37 cellular contexts compared by ENCODE assay signal in genomic region chr11:3346587-3346986, GRCh38.
"Had no signal": no experiment of that assay in that cellular context is flagged by ENCODE, and none has a peak within 500 bp of the region (broad histone marks: within the 10 kb centered on the region; RNA-seq: fewer than 3 reads in every experiment).

No MANE protein-coding gene starts in this region.

- DNase-seq: activated effector memory CD4-positive, alpha-beta T cell treated with anti-CD3 and anti-CD28 coated beads, Interleukin-2, amount 50 U/mL, for 16 hours; activated effector memory CD4-positive, alpha-beta T cell treated with Interleukin-2 at 50 U/mL for 16 hours; activated gamma-delta T cell; activated gamma-delta T cell treated with Interleukin-2 at 50 U/mL for 16 hours; activated naive CD4-positive, alpha-beta T cell; activated naive CD4-positive, alpha-beta T cell treated with anti-CD3 and anti-CD28 coated beads for 36 hours; activated naive CD4-positive, alpha-beta T cell treated with anti-CD3 and anti-CD28 coated beads, Interleukin-2, amount 10 ng/mL, durations not matched to agents 7 days and 5 days; activated naive CD4-positive, alpha-beta T cell treated with anti-CD3 and anti-CD28 coated beads, Interleukin-2, amount 50 U/mL, for 16 hours; activated naive CD4-positive, alpha-beta T cell treated with Interleukin-2 at 50 U/mL for 16 hours; activated naive CD8-positive, alpha-beta T cell treated with anti-CD3 and anti-CD28 coated beads for 36 hours; activated naive CD8-positive, alpha-beta T cell treated with anti-CD3 and anti-CD28 coated beads, Interleukin-2, amount 10 ng/mL, durations not matched to agents 7 days and 5 days; activated naive CD8-positive, alpha-beta T cell treated with anti-CD3 and anti-CD28 coated beads, Interleukin-2, amount 50 U/mL, for 24 hours; activated T-cell treated with anti-CD3 and anti-CD28 coated beads, Interleukin-2, amount 50 U/mL, for 1 hour; activated T-cell treated with anti-CD3 and anti-CD28 coated beads, Interleukin-2, amount 50 U/mL, for 24 hours; activated T-cell treated with anti-CD3 and anti-CD28 coated beads, Interleukin-2, amount 50 U/mL, for 4 hours; activated T-cell treated with anti-CD3 and anti-CD28 coated beads, Interleukin-2, amount 50 U/mL, for 48 hours; activated T-cell treated with anti-CD3 and anti-CD28 coated beads, Interleukin-2, amount 50 U/mL, for 72 hours; adrenal gland; amniotic stem cell; amygdala; anterior cingulate cortex; body of pancreas; brain microvascular endothelial cell; caudate nucleus; central memory CD4-positive, alpha-beta T cell; cerebellar nuclear complex had no signal

- H3K4me1 ChIP-seq: adrenal gland, ascending aorta, breast epithelium had no signal

- H3K36me3 ChIP-seq: adrenal gland, ascending aorta, brain microvascular endothelial cell, breast epithelium, cardiac muscle cell had no signal

- H3K27ac ChIP-seq: adrenal gland, ascending aorta, body of pancreas, brain microvascular endothelial cell, breast epithelium, cardiac muscle cell had no signal

- H3K36me3 Mint-ChIP-seq: activated naive CD8-positive, alpha-beta T cell treated with anti-CD3 and anti-CD28 coated beads, Interleukin-2, amount 10 ng/mL, durations not matched to agents 7 days and 5 days had no signal

- ATAC-seq: activated naive CD8-positive, alpha-beta T cell treated with anti-CD3 and anti-CD28 coated beads, Interleukin-2, amount 50 U/mL, for 24 hours; activated T-cell treated with anti-CD3 and anti-CD28 coated beads, Interleukin-2, amount 50 U/mL, for 4 hours; activated T-cell treated with anti-CD3 and anti-CD28 coated beads, Interleukin-2, amount 50 U/mL, for 72 hours; activated T-helper 17 cell treated with anti-CD3 and anti-CD28 coated beads, Interleukin-2, amount 50 U/mL, for 72 hours; body of pancreas had no signal

- H3K27ac Mint-ChIP-seq: activated naive CD4-positive, alpha-beta T cell treated with anti-CD3 and anti-CD28 coated beads for 36 hours; activated naive CD4-positive, alpha-beta T cell treated with anti-CD3 and anti-CD28 coated beads, Interleukin-2, amount 10 ng/mL, durations not matched to agents 7 days and 5 days; activated naive CD4-positive, alpha-beta T cell treated with anti-CD3 and anti-CD28 coated beads, Interleukin-2, amount 50 U/mL, for 72 hours; activated naive CD8-positive, alpha-beta T cell; activated naive CD8-positive, alpha-beta T cell treated with anti-CD3 and anti-CD28 coated beads for 36 hours; activated naive CD8-positive, alpha-beta T cell treated with anti-CD3 and anti-CD28 coated beads, Interleukin-2, amount 10 ng/mL, durations not matched to agents 7 days and 5 days; activated naive CD8-positive, alpha-beta T cell treated with anti-CD3 and anti-CD28 coated beads, Interleukin-2, amount 50 U/mL, for 24 hours; activated T-cell treated with anti-CD3 and anti-CD28 coated beads, Interleukin-2, amount 50 U/mL, for 24 hours; activated T-cell treated with anti-CD3 and anti-CD28 coated beads, Interleukin-2, amount 50 U/mL, for 72 hours; activated T-helper 1 cell treated with anti-CD3 and anti-CD28 coated beads, Interleukin-12 subunit alpha, Interleukin-12 subunit beta, Interleukin-2, Interleukin-4 antibody, amounts not matched to agents 30 ng/mL and 10 ng/mL and 1 ng/mL, durations not matched to agents 14 hours and 24 hours and 36 hours; activated T-helper 17 cell treated with anti-CD3 and anti-CD28 coated beads, Interleukin-2, amount 50 U/mL, for 72 hours; activated T-helper 2 cell treated with anti-CD3 and anti-CD28 coated beads, Interferon-gamma antibody, Interleukin-2, Interleukin-4, amounts not matched to agents 10 μg/mL and 5 μg/mL and 100 μg/mL, durations not matched to agents 14 hours and 24 hours and 36 hours; brain had no signal

- H3K27me3 ChIP-seq: adrenal gland, ascending aorta, body of pancreas, brain microvascular endothelial cell, breast epithelium, cardiac muscle cell had no signal

- H3K9me3 ChIP-seq: adrenal gland, body of pancreas had no signal

- H3K4me3 Mint-ChIP-seq: activated naive CD4-positive, alpha-beta T cell treated with anti-CD3 and anti-CD28 coated beads for 36 hours; activated naive CD4-positive, alpha-beta T cell treated with anti-CD3 and anti-CD28 coated beads, Interleukin-2, amount 10 ng/mL, durations not matched to agents 7 days and 5 days; activated naive CD4-positive, alpha-beta T cell treated with anti-CD3 and anti-CD28 coated beads, Interleukin-2, amount 50 U/mL, for 24 hours; activated naive CD8-positive, alpha-beta T cell; activated naive CD8-positive, alpha-beta T cell treated with anti-CD3 and anti-CD28 coated beads for 36 hours; activated naive CD8-positive, alpha-beta T cell treated with anti-CD3 and anti-CD28 coated beads, Interleukin-2, amount 10 ng/mL, durations not matched to agents 7 days and 5 days; activated naive CD8-positive, alpha-beta T cell treated with anti-CD3 and anti-CD28 coated beads, Interleukin-2, amount 50 U/mL, for 24 hours; activated T-cell treated with anti-CD3 and anti-CD28 coated beads, Interleukin-2, amount 50 U/mL, for 24 hours; activated T-cell treated with anti-CD3 and anti-CD28 coated beads, Interleukin-2, amount 50 U/mL, for 4 hours; activated T-cell treated with anti-CD3 and anti-CD28 coated beads, Interleukin-2, amount 50 U/mL, for 72 hours; activated T-helper 1 cell treated with anti-CD3 and anti-CD28 coated beads, Interleukin-12 subunit alpha, Interleukin-12 subunit beta, Interleukin-2, Interleukin-4 antibody, amounts not matched to agents 30 ng/mL and 10 ng/mL and 1 ng/mL, durations not matched to agents 14 hours and 24 hours and 36 hours; activated T-helper 17 cell treated with anti-CD3 and anti-CD28 coated beads, Interleukin-2, amount 50 U/mL, for 72 hours; brain; central memory CD8-positive, alpha-beta T cell had no signal

- H3K4me1 Mint-ChIP-seq: activated naive CD4-positive, alpha-beta T cell treated with anti-CD3 and anti-CD28 coated beads, Interleukin-2, amount 10 ng/mL, durations not matched to agents 7 days and 5 days; activated naive CD4-positive, alpha-beta T cell treated with anti-CD3 and anti-CD28 coated beads, Interleukin-2, amount 50 U/mL, for 24 hours; activated naive CD8-positive, alpha-beta T cell treated with anti-CD3 and anti-CD28 coated beads, Interleukin-2, amount 10 ng/mL, durations not matched to agents 7 days and 5 days; activated T-helper 17 cell treated with anti-CD3 and anti-CD28 coated beads, Interleukin-2, amount 50 U/mL, for 72 hours; brain; central memory CD8-positive, alpha-beta T cell had no signal

- H3K4me3 ChIP-seq: adrenal gland, ascending aorta, body of pancreas, breast epithelium, cardiac muscle cell had no signal
